8 cellular contexts compared by ENCODE assay signal in the genomic region with DNA sequence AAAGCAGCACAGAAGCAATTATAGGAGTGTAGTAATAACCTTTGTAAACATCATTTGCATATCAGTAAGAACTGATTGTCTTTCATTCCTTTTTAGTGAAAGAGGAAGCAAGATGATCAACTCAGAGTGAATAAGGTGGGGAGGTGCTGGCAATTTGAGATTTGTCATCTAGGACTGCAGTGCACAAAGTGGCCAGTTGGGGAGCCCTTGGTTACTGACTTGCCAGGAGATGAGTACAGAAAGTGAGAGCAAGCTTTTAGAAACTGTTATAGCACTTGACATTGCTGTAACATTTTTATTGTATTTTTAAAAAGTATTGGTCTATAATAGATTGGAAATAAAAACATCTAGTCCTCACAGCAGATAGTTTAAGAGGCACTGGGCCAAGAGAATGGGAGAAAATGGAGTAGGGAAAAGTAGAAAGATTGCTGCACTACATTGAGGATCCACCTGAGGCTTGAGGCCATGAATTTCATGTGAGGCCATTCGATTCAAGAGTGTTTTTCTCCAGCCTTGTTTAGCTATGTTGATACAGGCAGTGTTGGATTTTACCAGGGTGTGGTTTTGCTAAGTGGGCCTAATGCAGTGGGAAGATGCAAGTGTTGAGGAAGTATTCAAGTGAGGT. TPM values are rescaled to one million over a fixed set of nuclear protein-coding genes. Genes with fewer than 3 reads are reported as not detected.
DNase-seq lines count a peak whose midpoint lies in the region; ATAC-seq and TF ChIP-seq lines count a peak whose summit lies in the region.

No MANE protein-coding gene starts in this region.

- H3K4me3 Mint-ChIP-seq in activated naive CD8-positive, alpha-beta T cell treated with anti-CD3 and anti-CD28 coated beads for 36 hours, result no peak overlapping the region

- ATAC-seq in GM21515 (IDR thresholded peaks at IDR 0.05; ENCODE audit: unreplicated experiment), result peak; percentile 98

- H3K27me3 Mint-ChIP-seq in activated naive CD8-positive, alpha-beta T cell treated with anti-CD3 and anti-CD28 coated beads for 36 hours, result peaks cover 9% of the 10 kb centered on the region

- DNase-seq in GM10266 (ENCODE audit: extremely low spot score), result peak; percentile 72
- DNase-seq in HT-29 (ENCODE audit: low spot score), result peak; percentile 52
- DNase-seq in SKM-1 treated with dmso at 0.1 percent for 144 hours (lab: John Stamatoyannopoulos, UW; ENCODE audit: unreplicated experiment), result peak; percentile 21
- DNase-seq in activated naive CD8-positive, alpha-beta T cell treated with anti-CD3 and anti-CD28 coated beads for 36 hours, result peak; percentile 61
- DNase-seq in iPS-NIHi11 (ENCODE audit: low spot score), result peak; percentile 77
- peak; percentile 31 for DNase-seq in stimulated activated CD8-positive, alpha-beta memory T cell treated with anti-CD3 and anti-CD28 coated beads, Interleukin-12 subunit alpha, Interleukin-12 subunit beta, amount 100 ng/mL, for 1 hour (ENCODE audit: low read depth)
- DNase-seq in NCI-H774 (lab: John Stamatoyannopoulos, UW), result no peak

- H3K36me3 Mint-ChIP-seq in activated naive CD8-positive, alpha-beta T cell treated with anti-CD3 and anti-CD28 coated beads for 36 hours, result no peaks in the 10 kb centered on the region

- peak; percentile 67 for TF ChIP-seq CTCF in GM10266 (IDR thresholded peaks at IDR 0.05; ENCODE audit: control insufficient read depth, insufficient read depth, low read depth, missing control alignments)

- H3K27ac Mint-ChIP-seq in activated naive CD8-positive, alpha-beta T cell treated with anti-CD3 and anti-CD28 coated beads for 36 hours, result no peak overlapping the region

- H3K4me1 Mint-ChIP-seq in activated naive CD8-positive, alpha-beta T cell treated with anti-CD3 and anti-CD28 coated beads for 36 hours, result peaks cover 2% of the 10 kb centered on the region

- H3K9me3 Mint-ChIP-seq in activated naive CD8-positive, alpha-beta T cell treated with anti-CD3 and anti-CD28 coated beads for 36 hours, result no peaks in the 10 kb centered on the region

RNA-seq across cellular contexts. Expression of gene SYT16, which starts 47.9 kb away (rescaled TPM):
- total RNA-seq in HT-29 (2014; rRNA removed; shearing (Covaris generic)), result not detected in 2 replicates
- under 1 TPM in 1 of 2 experiments, not detected in 1; 0.14 TPM for total RNA-seq in activated naive CD8-positive, alpha-beta T cell treated with anti-CD3 and anti-CD28 coated beads for 36 hours
